1 cellular context compared by ENCODE assay signal in the genomic region with DNA sequence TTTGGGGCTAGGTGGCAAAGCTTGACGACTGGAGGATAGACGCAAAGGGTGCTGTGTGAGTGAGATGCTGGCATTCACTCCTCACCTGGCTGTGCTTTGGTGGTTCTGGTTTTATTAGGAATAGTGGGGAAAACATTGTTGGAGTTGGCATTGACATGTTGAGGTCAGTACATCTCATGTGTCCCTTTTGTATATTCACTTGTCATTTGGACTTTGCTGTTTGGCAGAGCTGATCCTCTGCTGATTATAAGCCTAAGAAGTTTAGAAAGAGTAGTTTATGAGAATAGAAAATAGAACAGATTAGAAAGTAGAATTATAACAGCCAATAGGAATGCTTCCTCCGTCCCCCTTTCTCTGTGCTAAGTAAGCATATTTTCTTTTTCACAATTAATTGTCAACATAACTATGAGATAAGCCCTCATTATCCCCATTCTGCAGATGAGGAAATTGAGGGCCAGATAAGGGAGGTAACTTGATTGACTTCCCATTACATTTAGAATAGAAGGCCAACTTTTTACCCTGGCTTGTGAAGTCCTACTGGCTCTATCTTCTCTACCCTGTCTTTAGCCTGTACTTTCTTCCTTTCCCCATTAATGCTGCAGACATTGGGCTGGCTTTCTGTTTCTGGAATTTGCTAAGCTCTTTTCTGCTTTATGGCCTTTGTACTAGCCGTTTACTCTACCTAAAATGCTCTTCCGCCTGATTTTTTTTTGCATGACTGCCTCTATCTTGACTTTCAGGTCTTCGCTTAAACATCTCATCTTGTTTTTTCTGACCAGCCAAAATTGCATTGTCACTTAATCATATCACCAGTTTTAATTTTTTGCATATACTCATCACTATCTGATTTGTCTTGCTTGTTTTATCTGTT.
A peak's percentile ranks its signal among the peaks of the same experiment; 100 is the strongest.
TF ChIP-seq lines count a peak whose summit lies in the region.

No MANE protein-coding gene starts in this region.

TF ChIP-seq in K562, 482 proteins besides CTCF, POLR2A, EP300 and RAD21 (continued from another document and continues in another):
- TF ChIP-seq PBX2 (CRISPR knock-in tag; IDR thresholded peaks at IDR 0.05; ENCODE audit: low read depth) = no peak
- TF ChIP-seq PBX2 (tag; conservative IDR thresholded peaks at IDR 0.05; ENCODE audit: low read depth) = 0 out of 2 replicates have a peak, but pooled peaks have one; percentile 5
- TF ChIP-seq HMG20A (CRISPR knock-in tag; conservative IDR thresholded peaks at IDR 0.05) = no peak
- TF ChIP-seq ZNF282 (CRISPR knock-in tag; IDR thresholded peaks at IDR 0.05) = no peak
- TF ChIP-seq CHD4 (IDR thresholded peaks at IDR 0.05; ENCODE audit: insufficient read depth, insufficient replicate concordance, low read depth, low read length, poor library complexity, severe bottlenecking) = peak; percentile 98
- 0 out of 2 replicates have a peak, but pooled peaks have one; percentile 16 for TF ChIP-seq BACH1 (tag; IDR thresholded peaks at IDR 0.05)
- TF ChIP-seq, protein P1, sequence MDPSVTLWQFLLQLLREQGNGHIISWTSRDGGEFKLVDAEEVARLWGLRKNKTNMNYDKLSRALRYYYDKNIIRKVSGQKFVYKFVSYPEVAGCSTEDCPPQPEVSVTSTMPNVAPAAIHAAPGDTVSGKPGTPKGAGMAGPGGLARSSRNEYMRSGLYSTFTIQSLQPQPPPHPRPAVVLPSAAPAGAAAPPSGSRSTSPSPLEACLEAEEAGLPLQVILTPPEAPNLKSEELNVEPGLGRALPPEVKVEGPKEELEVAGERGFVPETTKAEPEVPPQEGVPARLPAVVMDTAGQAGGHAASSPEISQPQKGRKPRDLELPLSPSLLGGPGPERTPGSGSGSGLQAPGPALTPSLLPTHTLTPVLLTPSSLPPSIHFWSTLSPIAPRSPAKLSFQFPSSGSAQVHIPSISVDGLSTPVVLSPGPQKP (CRISPR knock-in tag; IDR thresholded peaks at IDR 0.05) = no peak
- TF ChIP-seq KLF10 (CRISPR knock-in tag; IDR thresholded peaks at IDR 0.05) = no peak
- TF ChIP-seq RB1 (IDR thresholded peaks at IDR 0.05; ENCODE audit: low read depth) = no peak
- TF ChIP-seq SMARCA4 (IDR thresholded peaks at IDR 0.05) = peak; percentile 74; the same call in 1 of the 2 replicates
- no peak for TF ChIP-seq ZNF668 (CRISPR knock-in tag; IDR thresholded peaks at IDR 0.05)
- TF ChIP-seq, protein P2, sequence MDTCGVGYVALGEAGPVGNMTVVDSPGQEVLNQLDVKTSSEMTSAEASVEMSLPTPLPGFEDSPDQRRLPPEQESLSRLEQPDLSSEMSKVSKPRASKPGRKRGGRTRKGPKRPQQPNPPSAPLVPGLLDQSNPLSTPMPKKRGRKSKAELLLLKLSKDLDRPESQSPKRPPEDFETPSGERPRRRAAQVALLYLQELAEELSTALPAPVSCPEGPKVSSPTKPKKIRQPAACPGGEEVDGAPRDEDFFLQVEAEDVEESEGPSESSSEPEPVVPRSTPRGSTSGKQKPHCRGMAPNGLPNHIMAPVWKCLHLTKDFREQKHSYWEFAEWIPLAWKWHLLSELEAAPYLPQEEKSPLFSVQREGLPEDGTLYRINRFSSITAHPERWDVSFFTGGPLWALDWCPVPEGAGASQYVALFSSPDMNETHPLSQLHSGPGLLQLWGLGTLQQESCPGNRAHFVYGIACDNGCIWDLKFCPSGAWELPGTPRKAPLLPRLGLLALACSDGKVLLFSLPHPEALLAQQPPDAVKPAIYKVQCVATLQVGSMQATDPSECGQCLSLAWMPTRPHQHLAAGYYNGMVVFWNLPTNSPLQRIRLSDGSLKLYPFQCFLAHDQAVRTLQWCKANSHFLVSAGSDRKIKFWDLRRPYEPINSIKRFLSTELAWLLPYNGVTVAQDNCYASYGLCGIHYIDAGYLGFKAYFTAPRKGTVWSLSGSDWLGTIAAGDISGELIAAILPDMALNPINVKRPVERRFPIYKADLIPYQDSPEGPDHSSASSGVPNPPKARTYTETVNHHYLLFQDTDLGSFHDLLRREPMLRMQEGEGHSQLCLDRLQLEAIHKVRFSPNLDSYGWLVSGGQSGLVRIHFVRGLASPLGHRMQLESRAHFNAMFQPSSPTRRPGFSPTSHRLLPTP (IDR thresholded peaks at IDR 0.05; ENCODE audit: borderline replicate concordance, extremely low read depth, insufficient read length) = no peak
- TF ChIP-seq BRCA1 (IDR thresholded peaks at IDR 0.05) = no peak
- no peak for TF ChIP-seq BRCA1 (CRISPR knock-in tag; IDR thresholded peaks at IDR 0.05)
- TF ChIP-seq, protein P3, sequence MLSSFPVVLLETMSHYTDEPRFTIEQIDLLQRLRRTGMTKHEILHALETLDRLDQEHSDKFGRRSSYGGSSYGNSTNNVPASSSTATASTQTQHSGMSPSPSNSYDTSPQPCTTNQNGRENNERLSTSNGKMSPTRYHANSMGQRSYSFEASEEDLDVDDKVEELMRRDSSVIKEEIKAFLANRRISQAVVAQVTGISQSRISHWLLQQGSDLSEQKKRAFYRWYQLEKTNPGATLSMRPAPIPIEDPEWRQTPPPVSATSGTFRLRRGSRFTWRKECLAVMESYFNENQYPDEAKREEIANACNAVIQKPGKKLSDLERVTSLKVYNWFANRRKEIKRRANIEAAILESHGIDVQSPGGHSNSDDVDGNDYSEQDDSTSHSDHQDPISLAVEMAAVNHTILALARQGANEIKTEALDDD (IDR thresholded peaks at IDR 0.05) = peak; percentile 39; the same call in 1 of the 2 replicates
- peak; percentile 57 for TF ChIP-seq ZNF384 (IDR thresholded peaks at IDR 0.05; ENCODE audit: low read depth, low read length)
- TF ChIP-seq ZNF347 (CRISPR knock-in tag; IDR thresholded peaks at IDR 0.05; ENCODE audit: low read depth) = no peak
- TF ChIP-seq ZNF197 (CRISPR knock-in tag; IDR thresholded peaks at IDR 0.05; ENCODE audit: low read depth) = peak; percentile 82; the same call in 1 of the 2 replicates
- TF ChIP-seq ARID1B (IDR thresholded peaks at IDR 0.05) = peak; percentile 66
- no peak for TF ChIP-seq IRF9 (tag; IDR thresholded peaks at IDR 0.05)
- TF ChIP-seq NFRKB (IDR thresholded peaks at IDR 0.05; ENCODE audit: low read depth) = peak; percentile 40; the same call in 1 of the 2 replicates
- no peak for TF ChIP-seq HNRNPL (IDR thresholded peaks at IDR 0.05; ENCODE audit: low read depth, low read length)
- peak; percentile 38 for TF ChIP-seq CHD1 (IDR thresholded peaks at IDR 0.05; ENCODE audit: low read length)
- 0 out of 3 replicates have a peak, but pooled peaks of 1 of the 2 experiments have one; percentile 57 for TF ChIP-seq CBX3 (IDR thresholded peaks at IDR 0.05; ENCODE audit: borderline replicate concordance in 1 of 2, low read length in 2 of 2)
- TF ChIP-seq CGGBP1 (CRISPR knock-in tag; IDR thresholded peaks at IDR 0.05) = no peak
- TF ChIP-seq, protein P4, sequence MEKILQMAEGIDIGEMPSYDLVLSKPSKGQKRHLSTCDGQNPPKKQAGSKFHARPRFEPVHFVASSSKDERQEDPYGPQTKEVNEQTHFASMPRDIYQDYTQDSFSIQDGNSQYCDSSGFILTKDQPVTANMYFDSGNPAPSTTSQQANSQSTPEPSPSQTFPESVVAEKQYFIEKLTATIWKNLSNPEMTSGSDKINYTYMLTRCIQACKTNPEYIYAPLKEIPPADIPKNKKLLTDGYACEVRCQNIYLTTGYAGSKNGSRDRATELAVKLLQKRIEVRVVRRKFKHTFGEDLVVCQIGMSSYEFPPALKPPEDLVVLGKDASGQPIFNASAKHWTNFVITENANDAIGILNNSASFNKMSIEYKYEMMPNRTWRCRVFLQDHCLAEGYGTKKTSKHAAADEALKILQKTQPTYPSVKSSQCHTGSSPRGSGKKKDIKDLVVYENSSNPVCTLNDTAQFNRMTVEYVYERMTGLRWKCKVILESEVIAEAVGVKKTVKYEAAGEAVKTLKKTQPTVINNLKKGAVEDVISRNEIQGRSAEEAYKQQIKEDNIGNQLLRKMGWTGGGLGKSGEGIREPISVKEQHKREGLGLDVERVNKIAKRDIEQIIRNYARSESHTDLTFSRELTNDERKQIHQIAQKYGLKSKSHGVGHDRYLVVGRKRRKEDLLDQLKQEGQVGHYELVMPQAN (IDR thresholded peaks at IDR 0.05; ENCODE audit: borderline replicate concordance) = no peak
- TF ChIP-seq ZNF449 (CRISPR knock-in tag; IDR thresholded peaks at IDR 0.05) = 0 out of 2 replicates have a peak, but pooled peaks have one; percentile 10
- TF ChIP-seq, protein P5, sequence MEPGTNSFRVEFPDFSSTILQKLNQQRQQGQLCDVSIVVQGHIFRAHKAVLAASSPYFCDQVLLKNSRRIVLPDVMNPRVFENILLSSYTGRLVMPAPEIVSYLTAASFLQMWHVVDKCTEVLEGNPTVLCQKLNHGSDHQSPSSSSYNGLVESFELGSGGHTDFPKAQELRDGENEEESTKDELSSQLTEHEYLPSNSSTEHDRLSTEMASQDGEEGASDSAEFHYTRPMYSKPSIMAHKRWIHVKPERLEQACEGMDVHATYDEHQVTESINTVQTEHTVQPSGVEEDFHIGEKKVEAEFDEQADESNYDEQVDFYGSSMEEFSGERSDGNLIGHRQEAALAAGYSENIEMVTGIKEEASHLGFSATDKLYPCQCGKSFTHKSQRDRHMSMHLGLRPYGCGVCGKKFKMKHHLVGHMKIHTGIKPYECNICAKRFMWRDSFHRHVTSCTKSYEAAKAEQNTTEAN (CRISPR knock-in tag; IDR thresholded peaks at IDR 0.05) = no peak
- TF ChIP-seq BCOR (IDR thresholded peaks at IDR 0.05) = peak; percentile 99
- TF ChIP-seq HNRNPUL1 (IDR thresholded peaks at IDR 0.05; ENCODE audit: low read length) = no peak
- no peak for TF ChIP-seq ZNF23 (CRISPR knock-in tag; IDR thresholded peaks at IDR 0.05)
- TF ChIP-seq NFIC (IDR thresholded peaks at IDR 0.05) = no peak
- peak; percentile 65; the same call in 1 of the 2 replicates for TF ChIP-seq SMARCE1 (IDR thresholded peaks at IDR 0.05)
- peak; percentile 32; the same call in 1 of the 2 replicates for TF ChIP-seq CBFA2T3 (IDR thresholded peaks at IDR 0.05)
- TF ChIP-seq NR2C1 (IDR thresholded peaks at IDR 0.05) = no peak
- TF ChIP-seq NR2C1 (tag; IDR thresholded peaks at IDR 0.05) = no peak
- TF ChIP-seq CBX1 (IDR thresholded peaks at IDR 0.05; ENCODE audit: low read depth) = peak; percentile 83; the same call in 1 of the 2 replicates
- TF ChIP-seq ATF1 (CRISPR knock-in tag; IDR thresholded peaks at IDR 0.05) = no peak
- 0 out of 2 replicates have a peak, but pooled peaks have one; percentile 6 for TF ChIP-seq ATF1 (tag; IDR thresholded peaks at IDR 0.05)
- TF ChIP-seq SIX5 (IDR thresholded peaks at IDR 0.05; ENCODE audit: borderline replicate concordance in 1 of 2, insufficient read depth in 1 of 2, low read depth in 1 of 2, low read length in 2 of 2) = no peak
- peak; percentile 38 for TF ChIP-seq MEIS2 (IDR thresholded peaks at IDR 0.05; ENCODE audit: partially characterized antibody)
- TF ChIP-seq CREB1 (IDR thresholded peaks at IDR 0.05) = no peak
- TF ChIP-seq CREB1 (CRISPR knock-in tag; IDR thresholded peaks at IDR 0.05) = no peak
- 0 out of 4 replicates have a peak, but pooled peaks of 1 of the 2 experiments have one; percentile 56 for TF ChIP-seq TBL1XR1 (IDR thresholded peaks at IDR 0.05; ENCODE audit: low read length in 2 of 2)
- no peak for TF ChIP-seq ZNF764 (CRISPR knock-in tag; IDR thresholded peaks at IDR 0.05; ENCODE audit: low read depth)
- TF ChIP-seq KAT8 (IDR thresholded peaks at IDR 0.05; ENCODE audit: low read depth) = no peak
- TF ChIP-seq DPF2 (IDR thresholded peaks at IDR 0.05) = peak; percentile 85
- TF ChIP-seq SUPT5H (IDR thresholded peaks at IDR 0.05) = no peak
- no peak for TF ChIP-seq BMI1 (IDR thresholded peaks at IDR 0.05; ENCODE audit: low read length)
- no peak for TF ChIP-seq BRF1 (IDR thresholded peaks at IDR 0.05; ENCODE audit: borderline replicate concordance, extremely low read depth, insufficient read length)
- no peak for TF ChIP-seq ZNF146 (CRISPR knock-in tag; IDR thresholded peaks at IDR 0.05; ENCODE audit: unreplicated experiment)
- peak; percentile 100 for TF ChIP-seq RBM25 (IDR thresholded peaks at IDR 0.05; ENCODE audit: low read depth, low read length, severe bottlenecking)
- no peak for TF ChIP-seq ZNF561 (CRISPR knock-in tag; conservative IDR thresholded peaks at IDR 0.05)
- no peak for TF ChIP-seq TAL1 (IDR thresholded peaks at IDR 0.05)
- 0 out of 2 replicates have a peak, but pooled peaks have one; percentile 20 for TF ChIP-seq DMBX1 (CRISPR knock-in tag; IDR thresholded peaks at IDR 0.05; ENCODE audit: borderline replicate concordance)
- TF ChIP-seq ZFP1 (CRISPR knock-in tag; IDR thresholded peaks at IDR 0.05) = no peak
- TF ChIP-seq ZNF316 (IDR thresholded peaks at IDR 0.05) = peak; percentile 94
- TF ChIP-seq ZBTB8A (IDR thresholded peaks at IDR 0.05; ENCODE audit: partially characterized antibody) = no peak
